In the genomic region with DNA sequence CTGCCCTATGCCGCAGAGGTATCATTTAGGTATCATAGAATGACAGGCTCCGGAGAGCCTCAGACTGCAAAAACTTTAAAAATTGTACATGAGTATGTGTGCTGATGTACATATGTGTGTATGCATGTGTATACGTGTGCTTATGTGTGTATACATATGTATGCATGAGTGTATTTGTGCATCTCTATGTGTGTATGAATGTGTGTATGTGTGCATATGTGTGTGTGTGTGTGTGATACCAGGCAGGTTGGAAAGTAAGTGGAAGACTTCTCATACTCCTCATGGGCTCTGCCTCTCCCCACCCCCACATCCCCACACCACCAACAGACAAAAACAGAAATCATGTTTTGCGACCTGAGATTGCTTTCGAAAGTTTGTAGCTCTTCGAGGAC, we compare ENCODE assay signal across 8 cellular contexts. TPM values are rescaled to one million over a fixed set of nuclear protein-coding genes. Genes with fewer than 3 reads are reported as not detected.
DNase-seq lines count a peak whose midpoint lies in the region; ATAC-seq and TF ChIP-seq lines count a peak whose summit lies in the region.

No MANE protein-coding gene starts in this region.

- no peaks in the 10 kb centered on the region for H3K79me2 ChIP-seq in SU-DHL-6 (ENCODE audit: insufficient read depth, low read length)

- H3K4me2 ChIP-seq in SU-DHL-6 (ENCODE audit: low read depth, low read length, poor library complexity, severe bottlenecking): peak overlapping the region; percentile 75

- peak overlapping the region; percentile 78 for H2AFZ ChIP-seq in SU-DHL-6 (ENCODE audit: low read depth, low read length, severe bottlenecking)

- H3K9me2 ChIP-seq in SU-DHL-6 (replicated peaks; ENCODE audit: insufficient read depth, low read length): no peaks in the 10 kb centered on the region

- intact Hi-C loops in ovary (cut with DNase I): no loop called here

- TF ChIP-seq POLR2A in ovary (IDR thresholded peaks at IDR 0.05): no peak

- H3K9ac ChIP-seq in SU-DHL-6 (ENCODE audit: low read length): peak overlapping the region; percentile 65

- TF ChIP-seq EP300 in ovary (IDR thresholded peaks at IDR 0.05): no peak

- H3F3A ChIP-seq in SU-DHL-6 (ENCODE audit: insufficient read depth): peaks cover 5% of the 10 kb centered on the region; the same call in 1 of the 2 replicates

- ATAC-seq in GM18502 (IDR thresholded peaks at IDR 0.05; ENCODE audit: poor library complexity, unreplicated experiment) (peak; percentile 11), HG02642 (IDR thresholded peaks at IDR 0.05; ENCODE audit: poor library complexity, unreplicated experiment) (peak; percentile 17)

- no peaks in the 10 kb centered on the region for H3K27me3 ChIP-seq in SU-DHL-6 (ENCODE audit: low read length)
- H3K27me3 ChIP-seq in ovary: no peaks in the 10 kb centered on the region

- WGBS in ovary, 3 donors: 36 to 41% (median 41%) methylated on average over 6 of the region's 6 CpGs

- H3K9me3 ChIP-seq in SU-DHL-6 (ENCODE audit: insufficient read depth, low read length) (no peaks in the 10 kb centered on the region), ovary (no peaks in the 10 kb centered on the region)

- H3K4me3 ChIP-seq in SU-DHL-6 (ENCODE audit: insufficient read depth, low read length, poor library complexity, severe bottlenecking) (peak overlapping the region; percentile 61), fibroblast of mammary gland (ENCODE audit: control insufficient read depth, low read depth, low read length) (peak overlapping the region; percentile 75), ovary (peak overlapping the region; percentile 78)

- TF ChIP-seq CTCF in SU-DHL-6 (IDR thresholded peaks at IDR 0.05; ENCODE audit: insufficient read depth, low read length, poor library complexity, severe bottlenecking): no peak
- no peak for TF ChIP-seq CTCF in fibroblast of mammary gland (conservative IDR thresholded peaks at IDR 0.05; ENCODE audit: control insufficient read depth, insufficient read depth, low read depth, low read length)
- no peak for TF ChIP-seq CTCF in ovary (IDR thresholded peaks at IDR 0.05)

- DNase-seq in fibroblast of mammary gland (ENCODE audit: low read depth): peak; percentile 10
- DNase-seq in ovary: no peak
- no peak for DNase-seq in NCI-H187 (lab: John Stamatoyannopoulos, UW)
- DNase-seq in SIG-M5 (lab: John Stamatoyannopoulos, UW): no peak
- DNase-seq in NK-92 (lab: John Stamatoyannopoulos, UW; ENCODE audit: unreplicated experiment): no peak

- H3K4me1 ChIP-seq in ovary (ENCODE audit: insufficient read depth): no peaks in the 10 kb centered on the region

- H4K20me1 ChIP-seq in SU-DHL-6 (ENCODE audit: low read depth, low read length): no peaks in the 10 kb centered on the region

- H3K27ac ChIP-seq in SU-DHL-6 (ENCODE audit: low read depth, low read length) (no peak overlapping the region), ovary (peak overlapping the region in 1 of 2 donors; percentile 97)

- H3K36me3 ChIP-seq in SU-DHL-6 (ENCODE audit: low read length) (no peaks in the 10 kb centered on the region), ovary (no peaks in the 10 kb centered on the region)

RNA-seq across cellular contexts. Expression of a gene that starts 0.6 kb away (rescaled TPM):
- 10 to 100 TPM in 1 of 7 donors, 1 to 10 TPM in 6; 3.5 to 19.3 (median 6.3) TPM for total RNA-seq in ovary
- polyA plus RNA-seq in ovary: 1 to 10 TPM; 4.6 to 6.9 TPM

RNA-seq across cellular contexts. Expression of a gene that starts 29.1 kb away (rescaled TPM):
- 10 to 100 TPM; 44.6 to 69.0 (median 58.6) TPM for total RNA-seq in ovary
- polyA plus RNA-seq in ovary: 10 to 100 TPM; 32.9 to 42.7 TPM
